Comparison of ENCODE assay signal across 14 cellular contexts in the genomic region with DNA sequence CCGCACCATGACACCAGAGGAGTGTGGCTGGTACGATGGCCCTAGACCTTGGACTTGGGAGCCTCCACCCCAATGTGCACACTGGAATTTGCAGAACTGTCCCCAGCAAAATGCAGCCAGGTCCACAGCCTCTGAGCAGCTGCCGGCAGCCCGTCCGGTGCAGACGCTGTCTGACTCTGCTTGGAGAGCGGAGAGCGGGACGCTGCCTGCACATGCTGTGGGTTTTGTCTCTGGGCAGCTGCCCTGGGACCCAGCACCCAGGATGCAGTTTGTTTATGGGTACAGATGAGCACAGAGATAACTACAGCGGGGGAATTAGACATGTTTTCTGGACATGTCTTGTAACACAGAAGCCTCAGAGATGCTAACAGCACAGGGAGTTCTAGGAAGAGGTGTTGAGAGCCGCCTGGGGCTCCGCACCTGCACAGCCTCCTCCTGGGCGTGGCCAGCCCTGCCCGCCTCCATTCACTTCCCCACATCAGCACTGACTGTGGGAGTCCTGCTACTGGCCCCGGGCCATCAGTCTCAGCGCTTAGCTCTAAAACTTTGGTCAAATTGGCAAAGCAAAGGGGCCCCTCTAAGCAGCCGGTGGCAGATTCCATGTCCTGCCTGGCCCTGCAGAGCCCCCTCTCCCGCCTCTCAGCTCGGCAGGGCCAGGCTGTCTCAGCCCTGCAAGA.
A peak's percentile ranks its signal among the peaks of the same experiment; 100 is the strongest.
DNase-seq lines count a peak whose midpoint lies in the region; ATAC-seq and TF ChIP-seq lines count a peak whose summit lies in the region.
"Had no signal": no experiment of that assay in that cellular context is flagged by ENCODE, and none has a peak within 500 bp of the region (broad histone marks: within the 10 kb centered on the region; RNA-seq: fewer than 3 reads in every experiment).

No MANE protein-coding gene starts in this region.

- H3K4me3 ChIP-seq in WERI-Rb-1 (ENCODE audit: low read depth, low read length), result no peak overlapping the region
- H3K4me3 ChIP-seq: PC-9, SK-N-MC had no signal

- H3K27ac ChIP-seq in foreskin keratinocyte (no peak overlapping the region), WERI-Rb-1 (no peak overlapping the region)
- H3K27ac ChIP-seq: PC-9, SK-N-MC had no signal

- DNase-seq in AG20443 (ENCODE audit: low spot score) (peak; percentile 7), ELF-1 (ENCODE audit: low read depth, low spot score) (peak; percentile 85), NCI-H748 (lab: John Stamatoyannopoulos, UW; ENCODE audit: unreplicated experiment) (peak; percentile 81), foreskin keratinocyte (peak in 1 of 2 donors; percentile 7), Right ventricle myocardium inferior (ENCODE audit: missing footprints) (no peak), WERI-Rb-1 (no peak)
- DNase-seq in T-helper 2 cell treated with Interferon-gamma antibody and Interleukin-4, amounts not matched to agents 5 μg/mL and 100 μg/mL, for 36 hours (ENCODE audit: low spot score), result no peak
- DNase-seq: AML-193, COR-L47, NCI-H2029 treated with DMSO at 0.1 percent for 48 hours, NCI-H446, PC-9 had no signal

- no peaks in the 10 kb centered on the region for H3K36me3 ChIP-seq in WERI-Rb-1

- TF ChIP-seq CTCF in foreskin keratinocyte (conservative IDR thresholded peaks at IDR 0.05) (no peak), WERI-Rb-1 (IDR thresholded peaks at IDR 0.05; ENCODE audit: low read depth, low read length) (no peak)

- H3K27me3 Mint-ChIP-seq in T-helper 2 cell treated with Interferon-gamma antibody and Interleukin-4, amounts not matched to agents 5 μg/mL and 100 μg/mL, for 36 hours (ENCODE audit: low read depth), result no peaks in the 10 kb centered on the region

- no peak overlapping the region for H3K27ac Mint-ChIP-seq in T-helper 2 cell treated with Interferon-gamma antibody and Interleukin-4, amounts not matched to agents 5 μg/mL and 100 μg/mL, for 36 hours

- no peaks in the 10 kb centered on the region for H3K36me3 Mint-ChIP-seq in T-helper 2 cell treated with Interferon-gamma antibody and Interleukin-4, amounts not matched to agents 5 μg/mL and 100 μg/mL, for 36 hours (ENCODE audit: low read depth)

- ATAC-seq in foreskin keratinocyte (peak; percentile 94), Right ventricle myocardium inferior (no peak), HG03571 (IDR thresholded peaks at IDR 0.05; ENCODE audit: unreplicated experiment) (no peak)

- no peak overlapping the region for H3K4me3 Mint-ChIP-seq in T-helper 2 cell treated with Interferon-gamma antibody and Interleukin-4, amounts not matched to agents 5 μg/mL and 100 μg/mL, for 36 hours

- intact Hi-C loops in Right ventricle myocardium inferior (cut with DNase I), result no loop called here

- peaks cover 27% of the 10 kb centered on the region for H3K27me3 ChIP-seq in foreskin keratinocyte
- H3K27me3 ChIP-seq in WERI-Rb-1 (ENCODE audit: insufficient read depth, low read depth, severe bottlenecking), result peaks cover 2% of the 10 kb centered on the region

- H3K4me1 ChIP-seq in foreskin keratinocyte, result no peaks in the 10 kb centered on the region

- no peaks in the 10 kb centered on the region for H3K4me1 Mint-ChIP-seq in T-helper 2 cell treated with Interferon-gamma antibody and Interleukin-4, amounts not matched to agents 5 μg/mL and 100 μg/mL, for 36 hours (ENCODE audit: low read depth)

- no peaks in the 10 kb centered on the region for H3K9me3 Mint-ChIP-seq in T-helper 2 cell treated with Interferon-gamma antibody and Interleukin-4, amounts not matched to agents 5 μg/mL and 100 μg/mL, for 36 hours

- H3K9me3 ChIP-seq in WERI-Rb-1 (ENCODE audit: severe bottlenecking), result peaks cover 1% of the 10 kb centered on the region

Comparison
In these comparisons a context has a peak if more than half of its experiments do, and no peak if none do; other contexts are left out.
1. DNase-seq: peak in AG20443 (single experiment), ELF-1 (single experiment) and NCI-H748 (single experiment); none in Right ventricle myocardium inferior (single experiment), WERI-Rb-1 (single experiment) and T-helper 2 cell treated with Interferon-gamma antibody and Interleukin-4, amounts not matched to agents 5 μg/mL and 100 μg/mL, for 36 hours (single experiment).